In genomic region chr7:43585521-43585920, GRCh38 we compare ENCODE assay signal across 10 cellular contexts. TPM values are rescaled to one million over a fixed set of nuclear protein-coding genes. Genes with fewer than 3 reads are reported as not detected.
DNase-seq lines count a peak whose midpoint lies in the region; ATAC-seq and TF ChIP-seq lines count a peak whose summit lies in the region.
"Had no signal": no experiment of that assay in that cellular context is flagged by ENCODE, and none has a peak within 500 bp of the region (broad histone marks: within the 10 kb centered on the region; RNA-seq: fewer than 3 reads in every experiment).

No MANE protein-coding gene starts in this region.

- no peaks in the 10 kb centered on the region for H3K9me3 ChIP-seq in thyroid gland

- no peak for ATAC-seq in foreskin keratinocyte

- no peak overlapping the region for H3K4me3 ChIP-seq in thyroid gland (replicated peaks in 1 of 3)

- peaks cover 1% of the 10 kb centered on the region for H3K36me3 Mint-ChIP-seq in activated naive CD4-positive, alpha-beta T cell treated with anti-CD3 and anti-CD28 coated beads, Interleukin-2, amount 50 U/mL, for 24 hours
- H3K36me3 Mint-ChIP-seq in T-helper 2 cell treated with Interferon-gamma antibody and Interleukin-4, amounts not matched to agents 5 μg/mL and 100 μg/mL, for 36 hours (ENCODE audit: low read depth) = peaks cover 28% of the 10 kb centered on the region

- peak overlapping the region; percentile 99 for H3K4me3 Mint-ChIP-seq in activated naive CD4-positive, alpha-beta T cell treated with anti-CD3 and anti-CD28 coated beads, Interleukin-2, amount 50 U/mL, for 24 hours
- peak overlapping the region; percentile 98 for H3K4me3 Mint-ChIP-seq in T-helper 2 cell treated with Interferon-gamma antibody and Interleukin-4, amounts not matched to agents 5 μg/mL and 100 μg/mL, for 36 hours
- H3K4me3 Mint-ChIP-seq: dendritic cell treated with granulocyte-macrophage colony-stimulating factor and Interleukin-4, amounts not matched to agents 40 ng/mL and 50 ng/mL, for 4 days had no signal

- H3K27me3 ChIP-seq in foreskin keratinocyte (no peaks in the 10 kb centered on the region), thyroid gland (no peaks in the 10 kb centered on the region)

- WGBS in thyroid gland, 2 donors = 64 to 78% methylated on average over 2 of the region's 2 CpGs

- TF ChIP-seq POLR2A in thyroid gland (IDR thresholded peaks at IDR 0.05) = no peak

- H3K4me1 Mint-ChIP-seq in activated naive CD4-positive, alpha-beta T cell treated with anti-CD3 and anti-CD28 coated beads, Interleukin-2, amount 50 U/mL, for 24 hours = peaks cover 55% of the 10 kb centered on the region
- H3K4me1 Mint-ChIP-seq in T-helper 2 cell treated with Interferon-gamma antibody and Interleukin-4, amounts not matched to agents 5 μg/mL and 100 μg/mL, for 36 hours (ENCODE audit: low read depth) = peaks cover 47% of the 10 kb centered on the region

- H3K27ac ChIP-seq in foreskin keratinocyte (peak overlapping the region; percentile 27), thyroid gland (no peak overlapping the region)

- H3K27me3 Mint-ChIP-seq in activated naive CD4-positive, alpha-beta T cell treated with anti-CD3 and anti-CD28 coated beads, Interleukin-2, amount 50 U/mL, for 24 hours = no peaks in the 10 kb centered on the region
- H3K27me3 Mint-ChIP-seq in T-helper 2 cell treated with Interferon-gamma antibody and Interleukin-4, amounts not matched to agents 5 μg/mL and 100 μg/mL, for 36 hours (ENCODE audit: low read depth) = peaks cover 18% of the 10 kb centered on the region

- H3K4me1 ChIP-seq in foreskin keratinocyte = peaks cover 18% of the 10 kb centered on the region
- peaks cover 11 to 15% of the 10 kb centered on the region in 2 donors for H3K4me1 ChIP-seq in thyroid gland

- peak overlapping the region; percentile 97 for H3K27ac Mint-ChIP-seq in activated naive CD4-positive, alpha-beta T cell treated with anti-CD3 and anti-CD28 coated beads, Interleukin-2, amount 50 U/mL, for 24 hours
- peak overlapping the region; percentile 99 for H3K27ac Mint-ChIP-seq in T-helper 2 cell treated with Interferon-gamma antibody and Interleukin-4, amounts not matched to agents 5 μg/mL and 100 μg/mL, for 36 hours
- H3K27ac Mint-ChIP-seq: dendritic cell treated with granulocyte-macrophage colony-stimulating factor and Interleukin-4, amounts not matched to agents 40 ng/mL and 50 ng/mL, for 4 days had no signal

- no peak for TF ChIP-seq CTCF in foreskin keratinocyte (conservative IDR thresholded peaks at IDR 0.05)
- no peak for TF ChIP-seq CTCF in thyroid gland (IDR thresholded peaks at IDR 0.05)

- H3K36me3 ChIP-seq in thyroid gland = no peaks in the 10 kb centered on the region

- no peaks in the 10 kb centered on the region for H3K9me3 Mint-ChIP-seq in activated naive CD4-positive, alpha-beta T cell treated with anti-CD3 and anti-CD28 coated beads, Interleukin-2, amount 50 U/mL, for 24 hours
- H3K9me3 Mint-ChIP-seq in T-helper 2 cell treated with Interferon-gamma antibody and Interleukin-4, amounts not matched to agents 5 μg/mL and 100 μg/mL, for 36 hours = no peaks in the 10 kb centered on the region
- H3K9me3 Mint-ChIP-seq: dendritic cell treated with granulocyte-macrophage colony-stimulating factor and Interleukin-4, amounts not matched to agents 40 ng/mL and 50 ng/mL, for 4 days had no signal

- no peak for DNase-seq in activated naive CD4-positive, alpha-beta T cell (lab: John Stamatoyannopoulos, UW)
- no peak for DNase-seq in T-helper 2 cell treated with Interferon-gamma antibody and Interleukin-4, amounts not matched to agents 5 μg/mL and 100 μg/mL, for 36 hours (ENCODE audit: low spot score)
- DNase-seq in foreskin keratinocyte = peak in 1 of 2 donors; percentile 53
- no peak for DNase-seq in NCI-H2029 (lab: John Stamatoyannopoulos, UW)
- no peak for DNase-seq in HT-29 (ENCODE audit: low spot score)
- no peak for DNase-seq in DMS153 treated with DMSO at 0.1 percent for 48 hours (lab: John Stamatoyannopoulos, UW; ENCODE audit: unreplicated experiment)
- no peak for DNase-seq in thyroid gland
- DNase-seq: GDM1 had no signal

- intact Hi-C loops in thyroid gland (cut with DNase I) = no loop called here

RNA-seq across cellular contexts. Expression of gene STK17A, which starts 2.6 kb away (rescaled TPM):
- total RNA-seq in foreskin keratinocyte (55.2 and 74.0 TPM in 2 replicates), thyroid gland (10 to 100 TPM in 3 of 4 donors, 1 to 10 TPM in 1; 7.9 to 22.9 (median 16.4) TPM)
- polyA plus RNA-seq in foreskin keratinocyte = 45.9 and 52.1 TPM in 2 replicates
- 4.9 and 7.1 TPM in 2 replicates for total RNA-seq in HT-29 (2014; rRNA removed; shearing (Covaris generic))
